Comparison of ENCODE assay signal across 15 cellular contexts in genomic region chr22:27192135-27192900, GRCh38.
DNase-seq lines count a peak whose midpoint lies in the region; ATAC-seq and TF ChIP-seq lines count a peak whose summit lies in the region.
"Had no signal": no experiment of that assay in that cellular context is flagged by ENCODE, and none has a peak within 500 bp of the region (broad histone marks: within the 10 kb centered on the region; RNA-seq: fewer than 3 reads in every experiment).

No MANE protein-coding gene starts in this region.

- H3K9me3 ChIP-seq in aorta (ENCODE audit: control insufficient read depth, low read length) = no peaks in the 10 kb centered on the region

- no peak overlapping the region for H3K4me3 Mint-ChIP-seq in CD14-positive monocyte

- peaks cover 2 to 13% (median 6%) of the 10 kb centered on the region in 7 donors for H3K9me3 Mint-ChIP-seq in CD14-positive monocyte

- H3K27ac Mint-ChIP-seq in CD14-positive monocyte = no peak overlapping the region

- no peaks in the 10 kb centered on the region for H3K4me1 Mint-ChIP-seq in CD14-positive monocyte

- intact Hi-C loops in aorta (cut with DNase I) (no loop called here), CD14-positive monocyte (cut with micrococcal nuclease) (no loop called here)

- no peaks in the 10 kb centered on the region for H3K27me3 ChIP-seq in aorta (ENCODE audit: control insufficient read depth in 1 of 2, insufficient read depth in 2 of 2, low read length in 1 of 2)

- peak; percentile 45 for ATAC-seq in omental fat pad (ENCODE audit: low FRiP score)
- ATAC-seq in aorta (ENCODE audit: low FRiP score) = peak; percentile 17
- ATAC-seq: Right ventricle myocardium inferior had no signal

- H3K36me3 Mint-ChIP-seq in CD14-positive monocyte = no peaks in the 10 kb centered on the region

- no peak for TF ChIP-seq CTCF in fibroblast of pulmonary artery (IDR thresholded peaks at IDR 0.05; ENCODE audit: low read length, missing control alignments)
- no peak for TF ChIP-seq CTCF in omental fat pad (IDR thresholded peaks at IDR 0.05)
- no peak for TF ChIP-seq CTCF in CD14-positive monocyte (IDR thresholded peaks at IDR 0.05)

- no peak overlapping the region for H3K4me3 ChIP-seq in fibroblast of pulmonary artery (replicated peaks; ENCODE audit: low read depth, low read length)
- no peak overlapping the region for H3K4me3 ChIP-seq in aorta (ENCODE audit: low read length in 2 of 2)

- no peaks in the 10 kb centered on the region for H3K36me3 ChIP-seq in aorta (ENCODE audit: control insufficient read depth in 1 of 2, insufficient read depth in 2 of 2, low read length in 1 of 2)

- WGBS in aorta, 2 donors = 28 to 37% methylated on average over 18 of the region's 18 CpGs

- DNase-seq in DMS 273 (lab: John Stamatoyannopoulos, UW; ENCODE audit: unreplicated experiment) (peak; percentile 29), DMS 273 treated with DMSO at 0.1 percent for 48 hours (lab: John Stamatoyannopoulos, UW) (no peak), fibroblast of pulmonary artery (ENCODE audit: low read depth) (peak; percentile 16), omental fat pad (ENCODE audit: low spot score) (no peak), aorta (no peak), NCI-H774 (lab: John Stamatoyannopoulos, UW) (no peak), CD14-positive monocyte (ENCODE audit: low spot score) (no peak)
- DNase-seq in activated CD4-positive, alpha-beta T cell treated with anti-CD3 and anti-CD28 coated beads for 48 hours = no peak
- DNase-seq: DMS153, GOT3, NCI-H1436, NCI-H2029 treated with DMSO at 0.1 percent for 48 hours, NCI-H526 had no signal

- peaks cover 2 to 18% (median 12%) of the 10 kb centered on the region in 3 donors for H3K27me3 Mint-ChIP-seq in CD14-positive monocyte (ENCODE audit: low read depth in 3 of 3)

- peaks cover 0 to 2% of the 10 kb centered on the region in 2 donors for H3K4me1 ChIP-seq in aorta (ENCODE audit: control insufficient read depth in 1 of 2, insufficient read depth in 2 of 2, low read length in 2 of 2)

- no peak overlapping the region for H3K27ac ChIP-seq in aorta (ENCODE audit: low read depth in 1 of 2, low read length in 2 of 2)
- H3K27ac ChIP-seq: 22Rv1 had no signal

Comparison
In these comparisons a context has a peak if more than half of its experiments do, and no peak if none do; other contexts are left out.
1. DNase-seq: peak in DMS 273 (single experiment) and fibroblast of pulmonary artery (single experiment); none in DMS 273 treated with DMSO at 0.1 percent for 48 hours (single experiment), omental fat pad (single experiment), aorta (0 of 2), activated CD4-positive, alpha-beta T cell treated with anti-CD3 and anti-CD28 coated beads for 48 hours (single experiment), NCI-H774 (single experiment) and CD14-positive monocyte (single experiment).